ENCODE assay signal across 29 cellular contexts in the genomic region with DNA sequence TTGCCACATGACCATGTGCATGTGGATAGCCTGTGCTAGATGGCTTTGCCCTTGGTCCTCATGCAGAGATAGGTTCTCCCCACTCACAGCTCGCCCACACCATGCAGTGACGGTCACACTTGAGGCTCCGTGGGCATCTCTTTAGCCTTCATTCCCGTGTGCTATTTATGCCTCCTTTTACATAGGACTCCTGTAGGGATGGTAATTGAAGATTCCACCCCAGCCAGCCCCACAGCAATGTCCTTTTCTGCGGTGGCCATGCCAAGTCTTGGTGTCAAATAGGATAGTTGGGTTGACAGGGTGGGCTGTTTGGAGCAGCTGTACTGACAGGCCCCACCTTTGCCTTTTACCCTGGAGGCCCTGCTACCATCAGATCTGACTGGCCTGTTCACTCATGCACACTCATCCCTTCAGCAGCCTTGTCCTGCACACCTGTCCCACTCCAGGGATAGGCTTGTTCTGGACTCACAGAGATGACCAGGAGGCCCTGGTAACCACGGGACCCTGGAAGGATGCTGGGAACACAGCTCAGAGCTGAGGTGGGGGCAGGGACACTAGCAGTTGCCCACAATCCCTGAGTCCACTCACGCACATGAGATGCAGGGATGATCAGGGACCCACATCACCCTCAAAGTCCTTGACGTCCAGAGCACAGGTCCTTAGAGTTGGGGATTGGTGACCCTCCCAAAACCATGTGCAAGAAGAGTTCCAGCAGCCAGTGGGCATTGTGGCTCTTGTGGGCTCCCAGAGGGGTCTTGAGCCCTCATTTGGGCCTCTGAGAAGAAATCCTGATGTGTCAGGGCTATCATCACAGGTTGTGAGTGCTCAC.
"Had no signal": no experiment of that assay in that cellular context is flagged by ENCODE, and none has a peak within 500 bp of the region (broad histone marks: within the 10 kb centered on the region; RNA-seq: fewer than 3 reads in every experiment).

No MANE protein-coding gene starts in this region.

- H3K9me3 Mint-ChIP-seq: activated B cell treated with CpG ODN at 0.5 μM for 24 hours; activated CD4-positive, alpha-beta T cell treated with anti-CD3 and anti-CD28 coated beads, Interleukin-2, amount 10 ng/mL, durations not matched to agents 24 days and 14 days; activated naive CD4-positive, alpha-beta T cell treated with anti-CD3 and anti-CD28 coated beads for 36 hours; activated T-helper 17 cell treated with anti-CD3 and anti-CD28 coated beads, Interleukin-2, amount 50 U/mL, for 72 hours; brain; T-helper 1 cell treated with Interleukin-12 subunit alpha and Interleukin-12 subunit beta and Interleukin-4 antibody, amounts not matched to agents 30 μg/mL and 1 μg/mL, for 36 hours had no signal

- H3K4me1 Mint-ChIP-seq: activated B cell treated with CpG ODN at 0.5 μM for 24 hours; activated T-helper 17 cell treated with anti-CD3 and anti-CD28 coated beads, Interleukin-2, amount 50 U/mL, for 72 hours; brain had no signal

- H3K36me3 Mint-ChIP-seq: activated naive CD8-positive, alpha-beta T cell had no signal

- DNase-seq: activated B cell treated with CpG ODN at 0.5 μM for 24 hours; activated CD4-positive, alpha-beta T cell treated with anti-CD3 and anti-CD28 coated beads for 1 hour; activated CD4-positive, alpha-beta T cell treated with anti-CD3 and anti-CD28 coated beads, Interleukin-2, amount 10 ng/mL, durations not matched to agents 24 days and 14 days; activated CD4-positive, alpha-beta T cell treated with anti-CD3 and anti-CD28 coated beads, Interleukin-2, amount 50 U/mL, for 48 hours; activated gamma-delta T cell; activated naive CD4-positive, alpha-beta T cell treated with anti-CD3 and anti-CD28 coated beads for 36 hours; activated T-cell treated with anti-CD3 and anti-CD28 coated beads, Interleukin-2, amount 50 U/mL, for 48 hours; amygdala; Karpas-422; MM.1S; NCI-H1105; NCI-H1436; NCI-H1694 treated with DMSO at 0.1 percent for 48 hours; NCI-H2029 treated with DMSO at 0.1 percent for 48 hours; NCI-H345; NCI-H510A; NCI-H526 treated with DMSO at 0.1 percent for 48 hours; NCI-H82; OCI-M1; SHP77; T-helper 9 cell had no signal

- H3K27me3 Mint-ChIP-seq: activated CD4-positive, alpha-beta T cell treated with anti-CD3 and anti-CD28 coated beads, Interleukin-2, amount 10 ng/mL, durations not matched to agents 24 days and 14 days; brain had no signal

- H3K27me3 ChIP-seq: Peyer's patch, SJSA1 had no signal

- H3K27ac ChIP-seq: Peyer's patch, RWPE1, SJSA1 had no signal

- ATAC-seq: activated T-helper 17 cell treated with anti-CD3 and anti-CD28 coated beads, Interleukin-2, amount 50 U/mL, for 72 hours; K562 had no signal

- H3K4me3 Mint-ChIP-seq: activated B cell treated with CpG ODN at 0.5 μM for 24 hours; activated CD4-positive, alpha-beta T cell treated with anti-CD3 and anti-CD28 coated beads, Interleukin-2, amount 10 ng/mL, durations not matched to agents 24 days and 14 days; activated naive CD4-positive, alpha-beta T cell treated with anti-CD3 and anti-CD28 coated beads for 36 hours; activated naive CD8-positive, alpha-beta T cell; activated T-helper 17 cell treated with anti-CD3 and anti-CD28 coated beads, Interleukin-2, amount 50 U/mL, for 72 hours; brain; T-helper 1 cell treated with Interleukin-12 subunit alpha and Interleukin-12 subunit beta and Interleukin-4 antibody, amounts not matched to agents 30 μg/mL and 1 μg/mL, for 36 hours had no signal

- H3K9me3 ChIP-seq: Peyer's patch, SJSA1 had no signal

- H3K4me3 ChIP-seq: K562, Peyer's patch, SJSA1 had no signal

- H3K4me1 ChIP-seq: Peyer's patch, SJSA1 had no signal

- H3K27ac Mint-ChIP-seq: activated B cell treated with CpG ODN at 0.5 μM for 24 hours; activated CD4-positive, alpha-beta T cell treated with anti-CD3 and anti-CD28 coated beads, Interleukin-2, amount 10 ng/mL, durations not matched to agents 24 days and 14 days; activated naive CD4-positive, alpha-beta T cell treated with anti-CD3 and anti-CD28 coated beads for 36 hours; activated naive CD8-positive, alpha-beta T cell; activated T-helper 17 cell treated with anti-CD3 and anti-CD28 coated beads, Interleukin-2, amount 50 U/mL, for 72 hours; brain; T-helper 1 cell treated with Interleukin-12 subunit alpha and Interleukin-12 subunit beta and Interleukin-4 antibody, amounts not matched to agents 30 μg/mL and 1 μg/mL, for 36 hours had no signal

- H3K36me3 ChIP-seq: Peyer's patch, SJSA1 had no signal
